In genomic region chr2:212940816-212941215, GRCh38 we compare ENCODE assay signal across 11 cellular contexts.
DNase-seq lines count a peak whose midpoint lies in the region; ATAC-seq and TF ChIP-seq lines count a peak whose summit lies in the region.
"Had no signal": no experiment of that assay in that cellular context is flagged by ENCODE, and none has a peak within 500 bp of the region (broad histone marks: within the 10 kb centered on the region; RNA-seq: fewer than 3 reads in every experiment).

No MANE protein-coding gene starts in this region.

- no peaks in the 10 kb centered on the region; the same call in 1 of the 2 replicates for H3K27me3 Mint-ChIP-seq in HFFc6 (ENCODE audit: insufficient read depth)
- H3K27me3 Mint-ChIP-seq: activated naive CD8-positive, alpha-beta T cell treated with anti-CD3 and anti-CD28 coated beads for 36 hours; naive B cell had no signal

- H3K27ac Mint-ChIP-seq in HFFc6: no peak overlapping the region
- H3K27ac Mint-ChIP-seq: activated naive CD8-positive, alpha-beta T cell treated with anti-CD3 and anti-CD28 coated beads for 36 hours; naive B cell had no signal

- no peaks in the 10 kb centered on the region for H3K9me3 Mint-ChIP-seq in HFFc6
- H3K9me3 Mint-ChIP-seq: activated naive CD8-positive, alpha-beta T cell treated with anti-CD3 and anti-CD28 coated beads for 36 hours; naive B cell had no signal

- no peaks in the 10 kb centered on the region for H3K79me2 ChIP-seq in PC-3 (ENCODE audit: low read length)

- H3K36me3 ChIP-seq in PC-3 (ENCODE audit: low read depth, low read length): no peaks in the 10 kb centered on the region
- H3K36me3 ChIP-seq in upper lobe of left lung: no peaks in the 10 kb centered on the region
- H3K36me3 ChIP-seq: Peyer's patch had no signal

- peak overlapping the region; percentile 55 for H3K4me2 ChIP-seq in PC-3 (ENCODE audit: low read length)

- CTCF ChIA-PET in PC-3 (lab: Charles Lee): no interaction called here

- BruUV-seq in PC-3 (replicated peaks; lab: Mats Ljungman, UMichigan): no TSS peak

- peak overlapping the region; percentile 7; the same call in 1 of the 2 replicates for H2AFZ ChIP-seq in PC-3 (ENCODE audit: low read length)

- TF ChIP-seq POLR2A in upper lobe of left lung (IDR thresholded peaks at IDR 0.05): no peak

- H3K27ac ChIP-seq in PC-3 (ENCODE audit: low read length) (peak overlapping the region; percentile 71), right cardiac atrium (ENCODE audit: low read length) (no peak overlapping the region), upper lobe of left lung (no peak overlapping the region)
- H3K27ac ChIP-seq: Peyer's patch had no signal

- H3K36me3 Mint-ChIP-seq in HFFc6 (ENCODE audit: low read depth): no peaks in the 10 kb centered on the region
- H3K36me3 Mint-ChIP-seq: activated naive CD8-positive, alpha-beta T cell treated with anti-CD3 and anti-CD28 coated beads for 36 hours; naive B cell had no signal

- H4K20me1 ChIP-seq in PC-3 (ENCODE audit: low read length): no peaks in the 10 kb centered on the region

- H3K4me1 Mint-ChIP-seq in HFFc6 (ENCODE audit: low read depth): peaks cover 20% of the 10 kb centered on the region
- H3K4me1 Mint-ChIP-seq: activated naive CD8-positive, alpha-beta T cell treated with anti-CD3 and anti-CD28 coated beads for 36 hours had no signal

- 16% methylated on average over 2 of the region's 2 CpGs for WGBS in right cardiac atrium
- WGBS in upper lobe of left lung, 2 donors: 37 to 43% methylated on average over 2 of the region's 2 CpGs

- intact Hi-C loops in PC-3 (cut with micrococcal nuclease) (loop anchor here (1.0 to 2.0 kb wide), 3 partner anchors 29 to 212 kb away; no protein-coding TSS in a partner anchor), right cardiac atrium (cut with DNase I) (no loop called here)

- H3K9ac ChIP-seq in PC-3 (ENCODE audit: low read length): peak overlapping the region; percentile 30; the same call in 1 of the 2 replicates

- no peak for TF ChIP-seq CTCF in PC-3 (conservative IDR thresholded peaks at IDR 0.05; ENCODE audit: low read depth, low read length)
- TF ChIP-seq CTCF in upper lobe of left lung (IDR thresholded peaks at IDR 0.05): no peak
- no peak for TF ChIP-seq CTCF in HFFc6 (IDR thresholded peaks at IDR 0.05)

- ATAC-seq in PC-3: peak; percentile 60
- peak; percentile 56 to 65 for ATAC-seq in right cardiac atrium
- peak; percentile 26 to 53 for ATAC-seq in upper lobe of left lung (ENCODE audit: low FRiP score in 2 of 2)
- ATAC-seq in GM21825 (IDR thresholded peaks at IDR 0.05; ENCODE audit: unreplicated experiment): no peak

- H3K4me1 ChIP-seq in PC-3 (ENCODE audit: insufficient read depth, low read length) (peaks cover 26% of the 10 kb centered on the region), right cardiac atrium (ENCODE audit: control insufficient read depth, insufficient read depth, low read length) (no peaks in the 10 kb centered on the region), upper lobe of left lung (no peaks in the 10 kb centered on the region)
- H3K4me1 ChIP-seq: Peyer's patch had no signal

- no peak for TF ChIP-seq EP300 in upper lobe of left lung (IDR thresholded peaks at IDR 0.05)

- H3K27me3 ChIP-seq in PC-3 (ENCODE audit: low read length): no peaks in the 10 kb centered on the region
- H3K27me3 ChIP-seq in right cardiac atrium (ENCODE audit: control insufficient read depth, insufficient read depth): no peaks in the 10 kb centered on the region
- H3K27me3 ChIP-seq in upper lobe of left lung: no peaks in the 10 kb centered on the region
- H3K27me3 ChIP-seq: Peyer's patch had no signal

- DNase-seq in NCI-H2227 (lab: John Stamatoyannopoulos, UW; ENCODE audit: unreplicated experiment) (peak; percentile 11), NCI-H2227 treated with DMSO at 0.1 percent for 48 hours (lab: John Stamatoyannopoulos, UW) (no peak), PC-3 (peak; percentile 75), right cardiac atrium (peak in 2 of 3 donors; percentile 28 to 45), upper lobe of left lung (peak in 1 of 2 donors; percentile 61), HFFc6 (no peak)
- no peak for DNase-seq in stimulated activated naive CD4-positive, alpha-beta T cell (lab: John Stamatoyannopoulos, UW)
- DNase-seq: activated naive CD8-positive, alpha-beta T cell treated with anti-CD3 and anti-CD28 coated beads for 36 hours; naive B cell had no signal

- H3K4me3 ChIP-seq in PC-3 (ENCODE audit: low read length) (peak overlapping the region; percentile 9; the same call in 1 of the 2 replicates), right cardiac atrium (ENCODE audit: low read length) (no peak overlapping the region), upper lobe of left lung (no peak overlapping the region)
- H3K4me3 ChIP-seq: Peyer's patch had no signal

- H3K9me3 ChIP-seq in PC-3 (ENCODE audit: low read length) (no peaks in the 10 kb centered on the region), right cardiac atrium (ENCODE audit: control insufficient read depth, low read length) (no peaks in the 10 kb centered on the region), upper lobe of left lung (no peaks in the 10 kb centered on the region)
- H3K9me3 ChIP-seq: Peyer's patch had no signal

- no peak overlapping the region for H3K4me3 Mint-ChIP-seq in HFFc6
- H3K4me3 Mint-ChIP-seq: activated naive CD8-positive, alpha-beta T cell treated with anti-CD3 and anti-CD28 coated beads for 36 hours; naive B cell had no signal

- POLR2A ChIA-PET in PC-3 (lab: Charles Lee; ENCODE audit: unreplicated experiment): no interaction called here

- H3F3A ChIP-seq in PC-3 (ENCODE audit: low read length, unreplicated experiment): no peaks in the 10 kb centered on the region

- no peaks in the 10 kb centered on the region for H3K9me2 ChIP-seq in PC-3 (replicated peaks; ENCODE audit: low read length)

Comparison
In these comparisons a context has a peak if more than half of its experiments do, and no peak if none do; other contexts are left out.
1. DNase-seq: peak in NCI-H2227 (single experiment), PC-3 (single experiment) and right cardiac atrium (2 of 3); none in NCI-H2227 treated with DMSO at 0.1 percent for 48 hours (single experiment), stimulated activated naive CD4-positive, alpha-beta T cell (0 of 6) and HFFc6 (single experiment).